ENCODE assay signal across 22 cellular contexts in genomic region chr6:21791596-21791995, GRCh38.
"Had no signal": no experiment of that assay in that cellular context is flagged by ENCODE, and none has a peak within 500 bp of the region (broad histone marks: within the 10 kb centered on the region; RNA-seq: fewer than 3 reads in every experiment).

No MANE protein-coding gene starts in this region.

- H3K4me1 Mint-ChIP-seq: naive thymus-derived CD4-positive, alpha-beta T cell; stimulated activated effector memory CD8-positive, alpha-beta T cell treated with anti-CD3 and anti-CD28 coated beads, Interleukin-12 subunit alpha, Interleukin-12 subunit beta, amount 100 ng/mL, for 72 hours had no signal

- H3K4me3 ChIP-seq: breast epithelium, esophagus squamous epithelium, pancreas, testis, upper lobe of left lung had no signal

- ATAC-seq: activated CD4-positive, alpha-beta T cell treated with anti-CD3 and anti-CD28 coated beads for 36 hours; foreskin keratinocyte; left ventricle myocardium superior; naive thymus-derived CD4-positive, alpha-beta T cell; pancreas; sciatic nerve; stimulated activated effector memory CD8-positive, alpha-beta T cell treated with anti-CD3 and anti-CD28 coated beads, Interleukin-12 subunit alpha, Interleukin-12 subunit beta, amount 100 ng/mL, for 72 hours had no signal

- H3K27ac ChIP-seq: breast epithelium, esophagus squamous epithelium, foreskin keratinocyte, pancreas, testis, upper lobe of left lung had no signal

- H3K9me3 ChIP-seq: breast epithelium, esophagus squamous epithelium, pancreas, testis, upper lobe of left lung had no signal

- H3K9me3 Mint-ChIP-seq: dendritic cell treated with granulocyte-macrophage colony-stimulating factor and Interleukin-4, amounts not matched to agents 40 ng/mL and 50 ng/mL, for 4 days had no signal

- H3K4me3 Mint-ChIP-seq: activated CD4-positive, alpha-beta T cell treated with anti-CD3 and anti-CD28 coated beads for 36 hours; dendritic cell treated with granulocyte-macrophage colony-stimulating factor and Interleukin-4, amounts not matched to agents 40 ng/mL and 50 ng/mL, for 4 days; naive thymus-derived CD4-positive, alpha-beta T cell; stimulated activated effector memory CD8-positive, alpha-beta T cell treated with anti-CD3 and anti-CD28 coated beads, Interleukin-12 subunit alpha, Interleukin-12 subunit beta, amount 100 ng/mL, for 72 hours had no signal

- H3K4me1 ChIP-seq: breast epithelium, esophagus squamous epithelium, foreskin keratinocyte, pancreas, testis, upper lobe of left lung had no signal

- H3K27me3 Mint-ChIP-seq: activated CD4-positive, alpha-beta T cell treated with anti-CD3 and anti-CD28 coated beads for 36 hours; dendritic cell treated with granulocyte-macrophage colony-stimulating factor and Interleukin-4, amounts not matched to agents 40 ng/mL and 50 ng/mL, for 4 days had no signal

- DNase-seq: activated CD4-positive, alpha-beta T cell treated with anti-CD3 and anti-CD28 coated beads for 36 hours; activated CD4-positive, alpha-beta T cell treated with anti-CD3 and anti-CD28 coated beads, Interleukin-2, amount 50 U/mL, for 48 hours; activated naive CD4-positive, alpha-beta T cell; aorta; cerebellar nuclear complex; effector memory CD4-positive, alpha-beta T cell; esophagus squamous epithelium; foreskin keratinocyte; glutamatergic neuron; kidney; left ventricle myocardium superior; naive thymus-derived CD4-positive, alpha-beta T cell; pancreas; stimulated activated CD4-positive, alpha-beta T cell treated with anti-CD3 and anti-CD28 coated beads, Interleukin-4, amount 100 ng/mL, for 24 hours; T-helper 1 cell; T1000; testis; upper lobe of left lung had no signal

- H3K36me3 Mint-ChIP-seq: naive thymus-derived CD4-positive, alpha-beta T cell; stimulated activated effector memory CD8-positive, alpha-beta T cell treated with anti-CD3 and anti-CD28 coated beads, Interleukin-12 subunit alpha, Interleukin-12 subunit beta, amount 100 ng/mL, for 72 hours had no signal

- H3K27me3 ChIP-seq: breast epithelium, esophagus squamous epithelium, foreskin keratinocyte, pancreas, testis, upper lobe of left lung had no signal

- H3K36me3 ChIP-seq: breast epithelium, esophagus squamous epithelium, pancreas, upper lobe of left lung had no signal

- H3K27ac Mint-ChIP-seq: activated CD4-positive, alpha-beta T cell treated with anti-CD3 and anti-CD28 coated beads for 36 hours; dendritic cell treated with granulocyte-macrophage colony-stimulating factor and Interleukin-4, amounts not matched to agents 40 ng/mL and 50 ng/mL, for 4 days; naive thymus-derived CD4-positive, alpha-beta T cell; stimulated activated effector memory CD8-positive, alpha-beta T cell treated with anti-CD3 and anti-CD28 coated beads, Interleukin-12 subunit alpha, Interleukin-12 subunit beta, amount 100 ng/mL, for 72 hours had no signal
